In the genomic region with DNA sequence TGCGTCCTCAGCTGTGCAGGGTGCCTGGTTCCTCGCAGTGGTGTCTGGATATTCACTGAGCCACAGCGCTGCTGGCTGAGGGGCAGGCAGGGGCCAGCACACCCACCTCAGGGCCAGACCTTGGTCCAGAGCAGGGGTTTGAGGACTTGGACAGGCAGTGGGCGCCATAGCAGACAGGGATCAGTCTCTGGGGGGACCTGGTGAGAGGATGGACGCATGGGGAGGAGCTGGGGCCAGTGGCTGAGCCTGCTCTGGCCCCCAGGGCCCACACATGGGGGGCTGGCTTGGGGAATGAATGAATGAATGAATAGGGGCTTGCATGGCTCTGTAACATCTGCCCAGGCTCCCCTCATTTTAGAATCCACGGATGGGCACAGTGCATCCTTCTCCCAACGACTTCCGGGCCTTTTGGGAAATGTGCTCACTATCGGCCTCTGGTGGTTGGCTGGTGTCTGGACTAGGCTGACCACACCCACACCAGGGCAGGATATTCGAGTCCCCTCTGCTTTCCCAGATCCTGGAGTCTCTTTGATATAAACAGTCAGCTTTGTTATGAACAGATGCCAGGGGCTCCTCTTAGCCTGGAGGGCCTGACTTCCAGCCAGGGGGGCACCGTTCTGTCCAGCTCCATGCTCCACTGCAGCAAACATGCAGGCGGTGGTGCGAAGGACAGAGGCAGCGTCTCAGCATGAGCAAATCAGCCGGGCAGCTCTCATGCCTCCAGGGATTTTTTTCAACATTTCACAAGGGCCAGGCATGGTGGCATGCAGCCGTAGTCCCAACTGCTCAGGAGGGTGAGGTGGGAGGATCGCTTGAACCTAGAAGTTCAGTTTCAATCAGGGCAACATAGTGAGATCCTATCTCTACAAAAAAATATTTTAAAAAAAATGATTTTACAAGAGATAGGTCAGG, we compare ENCODE assay signal across 8 cellular contexts.
A peak's percentile ranks its signal among the peaks of the same experiment; 100 is the strongest.
DNase-seq lines count a peak whose midpoint lies in the region; ATAC-seq and TF ChIP-seq lines count a peak whose summit lies in the region.

No MANE protein-coding gene starts in this region.

- DNase-seq in 8988T (peak; percentile 88), NCI-H2107 treated with DMSO at 0.1 percent for 48 hours (lab: John Stamatoyannopoulos, UW; ENCODE audit: unreplicated experiment) (peak; percentile 70), lung (ENCODE audit: low spot score) (peak; percentile 74)
- peak; percentile 72 for DNase-seq in activated CD4-positive, alpha-beta T cell treated with anti-CD3 and anti-CD28 coated beads for 36 hours
- peak; percentile 10 for DNase-seq in effector CD4-positive, alpha-beta T cell
- peak; percentile 27 to 31 for DNase-seq in stimulated activated naive CD8-positive, alpha-beta T cell treated with anti-CD3 and anti-CD28 coated beads, Interleukin-15, amount 100 ng/mL, for 72 hours

- H3K4me3 ChIP-seq in lung: no peak overlapping the region

- no peaks in the 10 kb centered on the region for H3K36me3 Mint-ChIP-seq in activated CD4-positive, alpha-beta T cell treated with anti-CD3 and anti-CD28 coated beads for 36 hours (ENCODE audit: low read depth)

- no peak overlapping the region for H3K4me3 Mint-ChIP-seq in activated CD4-positive, alpha-beta T cell treated with anti-CD3 and anti-CD28 coated beads for 36 hours
- no peak overlapping the region for H3K4me3 Mint-ChIP-seq in stimulated activated naive CD8-positive, alpha-beta T cell treated with anti-CD3 and anti-CD28 coated beads, Interleukin-15, amount 100 ng/mL, for 72 hours

- CTCF ChIA-PET in activated CD4-positive, alpha-beta T cell treated with anti-CD3 and anti-CD28 coated beads for 36 hours (lab: Charles Lee): interaction anchor here (0.5 to 2.2 kb wide), 6 partner anchors 9 to 252 kb away, joined by 3 to 11 read pairs (median 3); no protein-coding TSS in a partner anchor

- peak; percentile 78 for ATAC-seq in activated CD4-positive, alpha-beta T cell treated with anti-CD3 and anti-CD28 coated beads for 36 hours
- peak; percentile 71 for ATAC-seq in lung (ENCODE audit: insufficient read depth, low FRiP score)
- peak; percentile 37 for ATAC-seq in stimulated activated naive CD8-positive, alpha-beta T cell treated with anti-CD3 and anti-CD28 coated beads, Interleukin-15, amount 100 ng/mL, for 72 hours
- no peak for ATAC-seq in GM21717 (IDR thresholded peaks at IDR 0.05; ENCODE audit: unreplicated experiment)

- no peak overlapping the region for H3K27ac ChIP-seq in lung (ENCODE audit: low read depth in 1 of 2, low read length in 1 of 2)

- H3K4me1 Mint-ChIP-seq in activated CD4-positive, alpha-beta T cell treated with anti-CD3 and anti-CD28 coated beads for 36 hours: no peaks in the 10 kb centered on the region
- no peaks in the 10 kb centered on the region for H3K4me1 Mint-ChIP-seq in stimulated activated naive CD8-positive, alpha-beta T cell treated with anti-CD3 and anti-CD28 coated beads, Interleukin-15, amount 100 ng/mL, for 72 hours

- peaks cover 0 to 51% of the 10 kb centered on the region in 2 donors for H3K36me3 ChIP-seq in lung (ENCODE audit: control insufficient read depth in 2 of 2, insufficient read depth in 2 of 2, low read length in 2 of 2)

- WGBS in lung, 2 donors: 58 to 62% methylated on average over 17 of the region's 17 CpGs

- no peaks in the 10 kb centered on the region for H3K27me3 Mint-ChIP-seq in activated CD4-positive, alpha-beta T cell treated with anti-CD3 and anti-CD28 coated beads for 36 hours
- H3K27me3 Mint-ChIP-seq in stimulated activated naive CD8-positive, alpha-beta T cell treated with anti-CD3 and anti-CD28 coated beads, Interleukin-15, amount 100 ng/mL, for 72 hours: no peaks in the 10 kb centered on the region

- no peaks in the 10 kb centered on the region for H3K4me1 ChIP-seq in lung (ENCODE audit: control insufficient read depth in 2 of 2, insufficient read depth in 2 of 2, low read length in 2 of 2)

- TF ChIP-seq CTCF in GM12872 (IDR thresholded peaks at IDR 0.05; ENCODE audit: insufficient read depth, low read depth, low read length): peak; percentile 95
- peak; percentile 76 for TF ChIP-seq CTCF in lung (IDR thresholded peaks at IDR 0.05; ENCODE audit: control extremely low read depth, extremely low read depth)

- intact Hi-C loops in activated CD4-positive, alpha-beta T cell treated with anti-CD3 and anti-CD28 coated beads for 36 hours (cut with DNase I, micrococcal nuclease): loop anchor here (1.0 to 2.0 kb wide), 2 partner anchors 193 to 194 kb away; no protein-coding TSS in a partner anchor

- no peaks in the 10 kb centered on the region for H3K9me3 ChIP-seq in lung (ENCODE audit: control insufficient read depth in 2 of 2, insufficient read depth in 1 of 2, low read length in 1 of 2)

- H3K27ac Mint-ChIP-seq in activated CD4-positive, alpha-beta T cell treated with anti-CD3 and anti-CD28 coated beads for 36 hours: no peak overlapping the region
- no peak overlapping the region for H3K27ac Mint-ChIP-seq in stimulated activated naive CD8-positive, alpha-beta T cell treated with anti-CD3 and anti-CD28 coated beads, Interleukin-15, amount 100 ng/mL, for 72 hours

- POLR2A ChIA-PET in activated CD4-positive, alpha-beta T cell treated with anti-CD3 and anti-CD28 coated beads for 36 hours (lab: Charles Lee): no interaction called here

- H3K27me3 ChIP-seq in lung (ENCODE audit: control insufficient read depth, insufficient read depth): no peaks in the 10 kb centered on the region

- no peaks in the 10 kb centered on the region for H3K9me3 Mint-ChIP-seq in activated CD4-positive, alpha-beta T cell treated with anti-CD3 and anti-CD28 coated beads for 36 hours (ENCODE audit: low read depth)
- H3K9me3 Mint-ChIP-seq in stimulated activated naive CD8-positive, alpha-beta T cell treated with anti-CD3 and anti-CD28 coated beads, Interleukin-15, amount 100 ng/mL, for 72 hours: no peaks in the 10 kb centered on the region

Comparison
In these comparisons a context has a peak if more than half of its experiments do, and no peak if none do; other contexts are left out.
1. DNase-seq: peak in every context shown above with its lines; median percentile 88 in 8988T; 74 in lung; 72 in activated CD4-positive, alpha-beta T cell treated with anti-CD3 and anti-CD28 coated beads for 36 hours; 70 in NCI-H2107 treated with DMSO at 0.1 percent for 48 hours; 29 in stimulated activated naive CD8-positive, alpha-beta T cell treated with anti-CD3 and anti-CD28 coated beads, Interleukin-15, amount 100 ng/mL, for 72 hours; 10 in effector CD4-positive, alpha-beta T cell.